1 cellular context compared by ENCODE assay signal in genomic region chr9:73200694-73201432, GRCh38.
TF ChIP-seq lines count a peak whose summit lies in the region.

No MANE protein-coding gene starts in this region.

TF ChIP-seq in HepG2, 621 proteins besides CTCF, POLR2A, EP300 and RAD21 (continued from another document):
- TF ChIP-seq CSRNP2 (CRISPR knock-in tag; conservative IDR thresholded peaks at IDR 0.05; ENCODE audit: low read depth) = no peak
- TF ChIP-seq ZNF460 (CRISPR knock-in tag; IDR thresholded peaks at IDR 0.05; ENCODE audit: borderline replicate concordance) = no peak
- TF ChIP-seq SNRNP70 (IDR thresholded peaks at IDR 0.05; ENCODE audit: low read depth, low read length) = no peak
- no peak for TF ChIP-seq ZNF616 (CRISPR knock-in tag; IDR thresholded peaks at IDR 0.05; ENCODE audit: low read depth)
- TF ChIP-seq STAG1 (CRISPR knock-in tag; IDR thresholded peaks at IDR 0.05) = peak; percentile 73
- no peak for TF ChIP-seq CEBPG (CRISPR knock-in tag; IDR thresholded peaks at IDR 0.05)
